In the genomic region with DNA sequence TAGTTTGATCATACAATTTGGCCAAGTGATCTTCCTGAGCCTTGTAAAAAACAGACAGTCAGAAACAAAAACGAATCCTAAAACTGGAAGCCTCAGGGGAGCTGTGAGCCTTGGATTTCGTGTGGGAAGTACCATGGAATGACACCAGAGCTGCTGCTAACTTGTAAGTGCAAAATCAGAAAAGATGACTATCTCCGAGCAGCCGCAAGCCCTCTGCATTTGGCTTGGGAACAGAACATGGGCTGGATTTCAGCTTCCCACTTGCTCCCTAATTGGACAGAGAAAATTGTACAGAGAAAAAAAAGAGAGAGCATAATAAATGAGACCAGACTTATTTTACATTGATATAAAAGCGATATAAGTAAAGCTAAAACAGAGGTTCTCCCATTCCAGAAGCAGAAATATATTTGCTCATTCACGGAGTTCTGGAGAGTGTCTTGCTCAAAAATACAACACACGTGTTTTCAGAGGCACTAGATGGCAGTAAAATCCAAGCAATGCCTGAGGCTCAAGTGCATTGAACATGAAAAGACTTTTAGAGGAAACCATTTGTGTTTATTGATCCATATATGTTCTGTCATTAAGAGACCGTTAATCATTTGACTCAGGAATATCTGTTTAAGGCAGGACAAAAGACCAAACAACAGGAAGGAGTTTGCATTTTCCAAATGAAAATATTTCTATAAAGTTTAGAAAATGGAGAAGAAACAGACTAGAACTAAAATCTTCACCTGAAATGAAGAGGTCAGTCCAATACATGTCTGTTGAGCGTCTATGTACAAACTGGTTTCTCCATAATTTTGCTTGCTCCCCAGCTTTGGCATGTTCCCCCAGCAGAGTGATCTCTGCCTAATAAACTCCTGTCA, we compare ENCODE assay signal across 9 cellular contexts.
DNase-seq lines count a peak whose midpoint lies in the region; ATAC-seq, FAIRE-seq and TF ChIP-seq lines count a peak whose summit lies in the region.
"Had no signal": no experiment of that assay in that cellular context is flagged by ENCODE, and none has a peak within 500 bp of the region (broad histone marks: within the 10 kb centered on the region; RNA-seq: fewer than 3 reads in every experiment).

No MANE protein-coding gene starts in this region.

- CTCF ChIA-PET in CD8-positive, alpha-beta memory T cell (lab: Charles Lee) = no interaction called here
- CTCF ChIA-PET in activated naive CD4-positive, alpha-beta T cell treated with anti-CD3 and anti-CD28 coated beads, Interleukin-2, amount 10 ng/mL, durations not matched to agents 7 days and 5 days (lab: Charles Lee) = interaction anchor here (0.6 kb wide), 2 partner anchors 26 to 699 kb away, joined by 3 read pairs; no protein-coding TSS in a partner anchor

- no peaks in the 10 kb centered on the region for H3K36me3 Mint-ChIP-seq in brain
- H3K36me3 Mint-ChIP-seq in CD8-positive, alpha-beta memory T cell = no peaks in the 10 kb centered on the region
- H3K36me3 Mint-ChIP-seq in activated T-cell treated with anti-CD3 and anti-CD28 coated beads, Interleukin-2, amount 50 U/mL, for 4 hours (ENCODE audit: insufficient read depth) = no peaks in the 10 kb centered on the region
- H3K36me3 Mint-ChIP-seq in activated naive CD4-positive, alpha-beta T cell treated with anti-CD3 and anti-CD28 coated beads, Interleukin-2, amount 10 ng/mL, durations not matched to agents 7 days and 5 days = no peaks in the 10 kb centered on the region

- intact Hi-C loops in thyroid gland (cut with DNase I) = no loop called here

- FAIRE-seq in G401.6 (lab: Jason Lieb, UNC) = peak; percentile 48

- peak; percentile 78 to 81 for TF ChIP-seq RAD21 in liver (IDR thresholded peaks at IDR 0.05)

- no peak for ATAC-seq in activated T-cell treated with anti-CD3 and anti-CD28 coated beads, Interleukin-2, amount 50 U/mL, for 4 hours

- 41% methylated on average over 9 of the region's 9 CpGs for WGBS in liver
- WGBS in thyroid gland, 2 donors = 33 to 35% methylated on average over 9 of the region's 9 CpGs

- TF ChIP-seq POLR2A in NB4 (IDR thresholded peaks at IDR 0.05; ENCODE audit: extremely low read depth, insufficient read length) = no peak
- no peak for TF ChIP-seq POLR2A in thyroid gland (IDR thresholded peaks at IDR 0.05)

- H3K9me3 ChIP-seq in liver (ENCODE audit: control insufficient read depth in 4 of 4, low read length in 3 of 4) (no peaks in the 10 kb centered on the region), thyroid gland (no peaks in the 10 kb centered on the region)
- no peaks in the 10 kb centered on the region for H3K9me3 ChIP-seq in CD8-positive, alpha-beta memory T cell (ENCODE audit: low read length)

- H3K27ac Mint-ChIP-seq in brain = peak overlapping the region in 1 of 5 experiments; percentile 37
- no peak overlapping the region for H3K27ac Mint-ChIP-seq in CD8-positive, alpha-beta memory T cell
- no peak overlapping the region for H3K27ac Mint-ChIP-seq in activated naive CD4-positive, alpha-beta T cell treated with anti-CD3 and anti-CD28 coated beads, Interleukin-2, amount 10 ng/mL, durations not matched to agents 7 days and 5 days

- H3K27me3 ChIP-seq in liver (ENCODE audit: control insufficient read depth in 4 of 4, insufficient read depth in 4 of 4, low read length in 3 of 4) (no peaks in the 10 kb centered on the region), thyroid gland (no peaks in the 10 kb centered on the region)
- no peaks in the 10 kb centered on the region for H3K27me3 ChIP-seq in CD8-positive, alpha-beta memory T cell (ENCODE audit: insufficient read depth, low read length, poor library complexity, severe bottlenecking)

- DNase-seq in NB4 (ENCODE audit: low read depth) (peak; percentile 53), thyroid gland (no peak)
- no peak for DNase-seq in CD8-positive, alpha-beta memory T cell
- DNase-seq in activated T-cell treated with anti-CD3 and anti-CD28 coated beads, Interleukin-2, amount 50 U/mL, for 4 hours = no peak
- no peak for DNase-seq in activated naive CD4-positive, alpha-beta T cell treated with anti-CD3 and anti-CD28 coated beads, Interleukin-2, amount 10 ng/mL, durations not matched to agents 7 days and 5 days
- DNase-seq: right cardiac atrium had no signal

- peaks cover 3% of the 10 kb centered on the region for H3K4me1 Mint-ChIP-seq in brain
- H3K4me1 Mint-ChIP-seq in CD8-positive, alpha-beta memory T cell = no peaks in the 10 kb centered on the region
- H3K4me1 Mint-ChIP-seq in activated T-cell treated with anti-CD3 and anti-CD28 coated beads, Interleukin-2, amount 50 U/mL, for 4 hours (ENCODE audit: low read depth) = no peaks in the 10 kb centered on the region
- no peaks in the 10 kb centered on the region for H3K4me1 Mint-ChIP-seq in activated naive CD4-positive, alpha-beta T cell treated with anti-CD3 and anti-CD28 coated beads, Interleukin-2, amount 10 ng/mL, durations not matched to agents 7 days and 5 days

- H3K4me1 ChIP-seq in liver (ENCODE audit: control insufficient read depth in 4 of 4, insufficient read depth in 4 of 4, low read length in 3 of 4) (no peaks in the 10 kb centered on the region), thyroid gland (no peaks in the 10 kb centered on the region)
- H3K4me1 ChIP-seq in CD8-positive, alpha-beta memory T cell (ENCODE audit: insufficient read depth, low read length) = no peaks in the 10 kb centered on the region

- POLR2A ChIA-PET in CD8-positive, alpha-beta memory T cell (lab: Charles Lee) = no interaction called here

- peak overlapping the region in 3 of 5 experiments; percentile 34 to 45 (median 34) for H3K4me3 Mint-ChIP-seq in brain
- H3K4me3 Mint-ChIP-seq in CD8-positive, alpha-beta memory T cell = peak overlapping the region in 1 of 7 donors; percentile 0
- H3K4me3 Mint-ChIP-seq in activated T-cell treated with anti-CD3 and anti-CD28 coated beads, Interleukin-2, amount 50 U/mL, for 4 hours = no peak overlapping the region
- no peak overlapping the region for H3K4me3 Mint-ChIP-seq in activated naive CD4-positive, alpha-beta T cell treated with anti-CD3 and anti-CD28 coated beads, Interleukin-2, amount 10 ng/mL, durations not matched to agents 7 days and 5 days

- H3K36me3 ChIP-seq in liver (ENCODE audit: control insufficient read depth in 4 of 4, insufficient read depth in 3 of 4, low read depth in 1 of 4, low read length in 3 of 4) (no peaks in the 10 kb centered on the region), thyroid gland (no peaks in the 10 kb centered on the region)
- no peaks in the 10 kb centered on the region for H3K36me3 ChIP-seq in CD8-positive, alpha-beta memory T cell (ENCODE audit: insufficient read depth, low read length)

- H3K4me3 ChIP-seq in NB4 (ENCODE audit: low read depth, low read length) (no peak overlapping the region), liver (ENCODE audit: low read depth in 1 of 3, low read length in 3 of 3) (no peak overlapping the region), thyroid gland (replicated peaks in 1 of 3) (no peak overlapping the region)
- H3K4me3 ChIP-seq in CD8-positive, alpha-beta memory T cell (ENCODE audit: low read length) = no peak overlapping the region

- peaks cover 14% of the 10 kb centered on the region for H3K27me3 Mint-ChIP-seq in brain
- H3K27me3 Mint-ChIP-seq in CD8-positive, alpha-beta memory T cell = peaks cover 4 to 26% of the 10 kb centered on the region in 2 donors
- peaks cover 9% of the 10 kb centered on the region for H3K27me3 Mint-ChIP-seq in activated T-cell treated with anti-CD3 and anti-CD28 coated beads, Interleukin-2, amount 50 U/mL, for 4 hours (ENCODE audit: low read depth)
- peaks cover 14% of the 10 kb centered on the region for H3K27me3 Mint-ChIP-seq in activated naive CD4-positive, alpha-beta T cell treated with anti-CD3 and anti-CD28 coated beads, Interleukin-2, amount 10 ng/mL, durations not matched to agents 7 days and 5 days

- H3K27ac ChIP-seq in liver (ENCODE audit: low read depth in 1 of 2, low read length in 2 of 2) = no peak overlapping the region
- no peak overlapping the region for H3K27ac ChIP-seq in CD8-positive, alpha-beta memory T cell (ENCODE audit: low read depth, low read length)
- H3K27ac ChIP-seq in thyroid gland = no peak overlapping the region

- H3K9me3 Mint-ChIP-seq in brain = no peaks in the 10 kb centered on the region
- H3K9me3 Mint-ChIP-seq in CD8-positive, alpha-beta memory T cell = no peaks in the 10 kb centered on the region
- H3K9me3 Mint-ChIP-seq in activated T-cell treated with anti-CD3 and anti-CD28 coated beads, Interleukin-2, amount 50 U/mL, for 4 hours = no peaks in the 10 kb centered on the region
- no peaks in the 10 kb centered on the region for H3K9me3 Mint-ChIP-seq in activated naive CD4-positive, alpha-beta T cell treated with anti-CD3 and anti-CD28 coated beads, Interleukin-2, amount 10 ng/mL, durations not matched to agents 7 days and 5 days

- H3K9ac ChIP-seq in liver (ENCODE audit: low read depth in 1 of 2, low read length in 2 of 2) = no peak overlapping the region

- TF ChIP-seq CTCF in NB4 (IDR thresholded peaks at IDR 0.05; ENCODE audit: low read depth, low read length) (peak; percentile 34), brain (conservative IDR thresholded peaks at IDR 0.05) (peak; percentile 64 to 73), liver (IDR thresholded peaks at IDR 0.05; ENCODE audit: low read depth, low read length, missing input control) (peak; percentile 34), thyroid gland (IDR thresholded peaks at IDR 0.05) (peak in 3 of 6 experiments; percentile 40 to 80 (median 64))

TF ChIP-seq in liver, 16 proteins besides CTCF, POLR2A, EP300 and RAD21:
- no peak for TF ChIP-seq RXRA (IDR thresholded peaks at IDR 0.05)
TF ChIP-seq in liver: peak in this region for 0.

Comparison
In these comparisons a context has a peak if more than half of its experiments do, and no peak if none do; other contexts are left out.
1. H3K4me3 Mint-ChIP-seq: peak in brain (3 of 5); none in activated T-cell treated with anti-CD3 and anti-CD28 coated beads, Interleukin-2, amount 50 U/mL, for 4 hours (single experiment) and activated naive CD4-positive, alpha-beta T cell treated with anti-CD3 and anti-CD28 coated beads, Interleukin-2, amount 10 ng/mL, durations not matched to agents 7 days and 5 days (single experiment).